In genomic region chr6:43091020-43091419, GRCh38 we compare ENCODE assay signal across 1 cellular context.
TF ChIP-seq lines count a peak whose summit lies in the region.

No MANE protein-coding gene starts in this region.

TF ChIP-seq in GM23338, 12 proteins besides CTCF, POLR2A, EP300 and RAD21 (continued from another document):
- no peak for TF ChIP-seq ZNF462 (CRISPR knock-in tag; IDR thresholded peaks at IDR 0.05)
- TF ChIP-seq CREB1 (CRISPR knock-in tag; IDR thresholded peaks at IDR 0.05; ENCODE audit: low read depth), result no peak
- no peak for TF ChIP-seq REST (IDR thresholded peaks at IDR 0.05; ENCODE audit: unreplicated experiment)
- no peak for TF ChIP-seq ZNF331 (CRISPR knock-in tag; IDR thresholded peaks at IDR 0.05; ENCODE audit: low read depth)
- TF ChIP-seq STAT1 (IDR thresholded peaks at IDR 0.05; ENCODE audit: unreplicated experiment), result no peak
